1 cellular context compared by ENCODE assay signal in the genomic region with DNA sequence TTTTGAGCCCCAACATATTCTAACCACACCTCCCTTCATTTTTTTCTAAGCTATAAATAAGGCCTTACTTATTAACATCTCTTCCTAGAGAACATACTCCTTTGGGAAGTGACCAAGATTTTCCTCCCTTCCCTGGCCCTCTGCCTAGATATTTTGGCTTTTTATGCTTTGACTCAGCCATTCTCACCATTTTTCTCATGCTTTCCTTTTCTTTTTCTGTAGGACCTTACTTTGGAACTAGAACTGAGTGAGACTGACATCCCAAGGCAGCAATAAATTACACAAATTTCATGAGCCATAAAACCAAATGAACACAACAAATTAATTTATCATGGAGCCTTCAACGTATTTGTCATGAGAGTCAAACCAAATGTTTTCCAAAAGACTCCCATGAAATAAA.
TF ChIP-seq lines count a peak whose summit lies in the region.

No MANE protein-coding gene starts in this region.

TF ChIP-seq in GM23338, 12 proteins besides CTCF, POLR2A, EP300 and RAD21 (continued from another document):
- TF ChIP-seq ZNF114 (CRISPR knock-in tag; IDR thresholded peaks at IDR 0.05) (no peak), CREB1 (CRISPR knock-in tag; IDR thresholded peaks at IDR 0.05; ENCODE audit: low read depth) (no peak), EZH2phosphoT487 (IDR thresholded peaks at IDR 0.05; ENCODE audit: unreplicated experiment) (no peak), STAT1 (IDR thresholded peaks at IDR 0.05; ENCODE audit: unreplicated experiment) (no peak), EZH2 (IDR thresholded peaks at IDR 0.05; ENCODE audit: low read depth, unreplicated experiment) (no peak)
- TF ChIP-seq, protein P1, sequence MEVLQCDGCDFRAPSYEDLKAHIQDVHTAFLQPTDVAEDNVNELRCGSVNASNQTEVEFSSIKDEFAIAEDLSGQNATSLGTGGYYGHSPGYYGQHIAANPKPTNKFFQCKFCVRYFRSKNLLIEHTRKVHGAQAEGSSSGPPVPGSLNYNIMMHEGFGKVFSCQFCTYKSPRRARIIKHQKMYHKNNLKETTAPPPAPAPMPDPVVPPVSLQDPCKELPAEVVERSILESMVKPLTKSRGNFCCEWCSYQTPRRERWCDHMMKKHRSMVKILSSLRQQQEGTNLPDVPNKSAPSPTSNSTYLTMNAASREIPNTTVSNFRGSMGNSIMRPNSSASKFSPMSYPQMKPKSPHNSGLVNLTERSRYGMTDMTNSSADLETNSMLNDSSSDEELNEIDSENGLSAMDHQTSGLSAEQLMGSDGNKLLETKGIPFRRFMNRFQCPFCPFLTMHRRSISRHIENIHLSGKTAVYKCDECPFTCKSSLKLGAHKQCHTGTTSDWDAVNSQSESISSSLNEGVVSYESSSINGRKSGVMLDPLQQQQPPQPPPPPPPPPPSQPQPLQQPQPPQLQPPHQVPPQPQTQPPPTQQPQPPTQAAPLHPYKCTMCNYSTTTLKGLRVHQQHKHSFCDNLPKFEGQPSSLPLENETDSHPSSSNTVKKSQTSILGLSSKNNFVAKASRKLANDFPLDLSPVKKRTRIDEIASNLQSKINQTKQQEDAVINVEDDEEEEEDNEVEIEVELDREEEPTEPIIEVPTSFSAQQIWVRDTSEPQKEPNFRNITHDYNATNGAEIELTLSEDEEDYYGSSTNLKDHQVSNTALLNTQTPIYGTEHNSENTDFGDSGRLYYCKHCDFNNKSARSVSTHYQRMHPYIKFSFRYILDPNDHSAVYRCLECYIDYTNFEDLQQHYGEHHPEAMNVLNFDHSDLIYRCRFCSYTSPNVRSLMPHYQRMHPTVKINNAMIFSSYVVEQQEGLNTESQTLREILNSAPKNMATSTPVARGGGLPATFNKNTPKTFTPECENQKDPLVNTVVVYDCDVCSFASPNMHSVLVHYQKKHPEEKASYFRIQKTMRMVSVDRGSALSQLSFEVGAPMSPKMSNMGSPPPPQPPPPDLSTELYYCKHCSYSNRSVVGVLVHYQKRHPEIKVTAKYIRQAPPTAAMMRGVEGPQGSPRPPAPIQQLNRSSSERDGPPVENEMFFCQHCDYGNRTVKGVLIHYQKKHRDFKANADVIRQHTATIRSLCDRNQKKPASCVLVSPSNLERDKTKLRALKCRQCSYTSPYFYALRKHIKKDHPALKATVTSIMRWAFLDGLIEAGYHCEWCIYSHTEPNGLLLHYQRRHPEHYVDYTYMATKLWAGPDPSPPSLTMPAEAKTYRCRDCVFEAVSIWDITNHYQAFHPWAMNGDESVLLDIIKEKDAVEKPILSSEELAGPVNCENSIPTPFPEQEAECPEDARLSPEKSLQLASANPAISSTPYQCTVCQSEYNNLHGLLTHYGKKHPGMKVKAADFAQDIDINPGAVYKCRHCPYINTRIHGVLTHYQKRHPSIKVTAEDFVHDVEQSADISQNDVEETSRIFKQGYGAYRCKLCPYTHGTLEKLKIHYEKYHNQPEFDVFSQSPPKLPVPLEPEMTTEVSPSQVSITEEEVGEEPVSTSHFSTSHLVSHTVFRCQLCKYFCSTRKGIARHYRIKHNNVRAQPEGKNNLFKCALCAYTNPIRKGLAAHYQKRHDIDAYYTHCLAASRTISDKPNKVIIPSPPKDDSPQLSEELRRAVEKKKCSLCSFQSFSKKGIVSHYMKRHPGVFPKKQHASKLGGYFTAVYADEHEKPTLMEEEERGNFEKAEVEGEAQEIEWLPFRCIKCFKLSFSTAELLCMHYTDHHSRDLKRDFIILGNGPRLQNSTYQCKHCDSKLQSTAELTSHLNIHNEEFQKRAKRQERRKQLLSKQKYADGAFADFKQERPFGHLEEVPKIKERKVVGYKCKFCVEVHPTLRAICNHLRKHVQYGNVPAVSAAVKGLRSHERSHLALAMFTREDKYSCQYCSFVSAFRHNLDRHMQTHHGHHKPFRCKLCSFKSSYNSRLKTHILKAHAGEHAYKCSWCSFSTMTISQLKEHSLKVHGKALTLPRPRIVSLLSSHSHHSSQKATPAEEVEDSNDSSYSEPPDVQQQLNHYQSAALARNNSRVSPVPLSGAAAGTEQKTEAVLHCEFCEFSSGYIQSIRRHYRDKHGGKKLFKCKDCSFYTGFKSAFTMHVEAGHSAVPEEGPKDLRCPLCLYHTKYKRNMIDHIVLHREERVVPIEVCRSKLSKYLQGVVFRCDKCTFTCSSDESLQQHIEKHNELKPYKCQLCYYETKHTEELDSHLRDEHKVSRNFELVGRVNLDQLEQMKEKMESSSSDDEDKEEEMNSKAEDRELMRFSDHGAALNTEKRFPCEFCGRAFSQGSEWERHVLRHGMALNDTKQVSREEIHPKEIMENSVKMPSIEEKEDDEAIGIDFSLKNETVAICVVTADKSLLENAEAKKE (CRISPR knock-in tag; IDR thresholded peaks at IDR 0.05), result no peak
